20 cellular contexts compared by ENCODE assay signal in the genomic region with DNA sequence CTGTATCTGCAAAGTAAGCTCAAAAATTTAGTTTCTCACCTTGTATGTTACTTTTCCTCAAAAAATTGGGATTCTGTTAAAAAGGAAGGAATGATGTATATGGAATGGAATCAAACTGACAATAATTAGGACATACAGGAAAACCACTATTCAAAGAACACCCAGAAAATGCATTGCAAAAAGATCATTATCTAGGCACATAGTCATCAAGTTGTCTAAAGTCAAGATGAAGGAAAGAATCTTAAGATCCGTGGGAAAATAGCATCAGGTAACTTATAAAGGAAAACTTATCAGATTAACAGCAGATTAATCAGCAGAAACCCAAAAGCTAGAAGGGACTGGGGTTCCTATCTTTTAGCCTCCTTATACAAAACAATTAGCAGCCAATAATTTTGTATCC.
"Had no signal": no experiment of that assay in that cellular context is flagged by ENCODE, and none has a peak within 500 bp of the region (broad histone marks: within the 10 kb centered on the region; RNA-seq: fewer than 3 reads in every experiment).

No MANE protein-coding gene starts in this region.

- ATAC-seq: activated CD4-positive, alpha-beta T cell treated with anti-CD3 and anti-CD28 coated beads for 36 hours had no signal

- H3K36me3 ChIP-seq: left ventricle myocardium inferior, pancreas, right atrium auricular region, upper lobe of right lung had no signal

- H3K4me1 ChIP-seq: pancreas, psoas muscle had no signal

- H3K27me3 Mint-ChIP-seq: activated B cell treated with CpG ODN at 0.5 μM for 24 hours; activated CD4-positive, alpha-beta T cell treated with anti-CD3 and anti-CD28 coated beads for 36 hours; activated naive CD8-positive, alpha-beta T cell treated with anti-CD3 and anti-CD28 coated beads, Interleukin-2, amount 10 ng/mL, durations not matched to agents 7 days and 5 days; dendritic cell treated with granulocyte-macrophage colony-stimulating factor and Interleukin-4, amounts not matched to agents 40 ng/mL and 50 ng/mL, for 4 days had no signal

- H3K27ac ChIP-seq: left ventricle myocardium inferior, psoas muscle, right atrium auricular region, upper lobe of right lung had no signal

- H3K27ac Mint-ChIP-seq: activated B cell treated with CpG ODN at 0.5 μM for 24 hours; activated CD4-positive, alpha-beta T cell treated with anti-CD3 and anti-CD28 coated beads for 36 hours; activated naive CD4-positive, alpha-beta T cell treated with anti-CD3 and anti-CD28 coated beads for 36 hours; activated naive CD8-positive, alpha-beta T cell treated with anti-CD3 and anti-CD28 coated beads, Interleukin-2, amount 10 ng/mL, durations not matched to agents 7 days and 5 days; dendritic cell treated with granulocyte-macrophage colony-stimulating factor and Interleukin-4, amounts not matched to agents 40 ng/mL and 50 ng/mL, for 4 days had no signal

- H3K27me3 ChIP-seq: pancreas, right atrium auricular region, upper lobe of right lung had no signal

- FAIRE-seq: pancreas had no signal

- H3K9me3 ChIP-seq: pancreas, upper lobe of right lung had no signal

- H3K4me3 ChIP-seq: left ventricle myocardium inferior, pancreas, psoas muscle, right atrium auricular region, upper lobe of right lung had no signal

- H3K4me3 Mint-ChIP-seq: activated CD4-positive, alpha-beta T cell treated with anti-CD3 and anti-CD28 coated beads for 36 hours; activated naive CD4-positive, alpha-beta T cell treated with anti-CD3 and anti-CD28 coated beads for 36 hours; activated naive CD8-positive, alpha-beta T cell treated with anti-CD3 and anti-CD28 coated beads, Interleukin-2, amount 10 ng/mL, durations not matched to agents 7 days and 5 days; dendritic cell treated with granulocyte-macrophage colony-stimulating factor and Interleukin-4, amounts not matched to agents 40 ng/mL and 50 ng/mL, for 4 days; nephron progenitor cell had no signal

- DNase-seq: activated B cell treated with CpG ODN at 0.5 μM for 24 hours; activated CD4-positive, alpha-beta T cell treated with anti-CD3 and anti-CD28 coated beads for 36 hours; activated CD4-positive, alpha-beta T cell treated with anti-CD3 and anti-CD28 coated beads, Interleukin-2, amount 50 U/mL, for 4 hours; activated CD8-positive, alpha-beta memory T cell treated with anti-CD3 and anti-CD28 coated beads, Interleukin-2, amount 50 U/mL, for 48 hours; activated naive CD4-positive, alpha-beta T cell treated with anti-CD3 and anti-CD28 coated beads for 36 hours; activated naive CD8-positive, alpha-beta T cell treated with anti-CD3 and anti-CD28 coated beads, Interleukin-2, amount 10 ng/mL, durations not matched to agents 7 days and 5 days; activated T-cell treated with anti-CD3 and anti-CD28 coated beads, Interleukin-2, amount 50 U/mL, for 48 hours; amygdala; effector CD4-positive, alpha-beta T cell; foreskin melanocyte; left ventricle myocardium inferior; nephron progenitor cell; pancreas; psoas muscle; stimulated activated CD4-positive, alpha-beta T cell treated with anti-CD3 and anti-CD28 coated beads, Interleukin-4, amount 100 ng/mL, for 4 hours; stimulated activated naive CD8-positive, alpha-beta T cell treated with anti-CD3 and anti-CD28 coated beads, Interleukin-15, Interleukin-2, amounts not matched to agents 100 U/mL and 50 U/mL, for 24 hours; T-helper 9 cell; upper lobe of right lung had no signal

- H3K4me1 Mint-ChIP-seq: activated CD4-positive, alpha-beta T cell treated with anti-CD3 and anti-CD28 coated beads for 36 hours had no signal
